In the genomic region with DNA sequence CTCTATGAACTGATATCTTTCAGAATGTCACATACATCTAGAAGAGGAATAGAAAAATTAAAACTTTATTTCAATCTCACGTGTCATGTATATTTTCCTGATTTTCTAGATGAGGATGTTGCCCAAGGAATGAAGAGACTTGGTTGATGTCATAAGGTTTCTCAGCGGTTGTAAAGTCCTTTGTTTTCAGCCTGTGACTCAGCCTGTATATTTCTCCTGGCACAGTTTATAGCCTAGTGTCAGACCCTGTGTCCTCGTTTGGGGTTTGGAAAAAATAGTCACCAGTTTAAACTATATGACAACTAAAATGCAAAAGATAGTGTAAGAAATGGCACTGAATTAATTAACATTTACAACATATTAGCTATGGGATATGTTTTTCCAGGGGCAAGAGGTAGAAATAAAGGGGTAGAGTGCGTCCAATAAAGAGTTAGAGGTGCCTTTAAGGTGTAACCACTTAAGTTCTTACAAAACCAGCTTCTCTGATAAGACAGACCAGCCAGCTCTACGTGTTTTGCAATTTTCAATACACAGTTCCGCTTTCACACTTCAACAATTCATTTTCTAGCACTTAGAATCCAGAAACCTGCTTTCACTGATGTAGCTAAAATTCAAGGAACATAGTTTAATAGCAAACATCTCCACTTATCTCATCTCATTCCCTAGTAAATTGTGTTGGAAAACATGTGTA, we compare ENCODE assay signal across 12 cellular contexts.
DNase-seq lines count a peak whose midpoint lies in the region; ATAC-seq and TF ChIP-seq lines count a peak whose summit lies in the region.
"Had no signal": no experiment of that assay in that cellular context is flagged by ENCODE, and none has a peak within 500 bp of the region (broad histone marks: within the 10 kb centered on the region; RNA-seq: fewer than 3 reads in every experiment).

No MANE protein-coding gene starts in this region.

- H3K4me1 Mint-ChIP-seq in activated CD8-positive, alpha-beta T cell treated with anti-CD3 and anti-CD28 coated beads for 36 hours (ENCODE audit: low read depth), result no peaks in the 10 kb centered on the region
- H3K4me1 Mint-ChIP-seq: B cell had no signal

- H3K27ac ChIP-seq in foreskin keratinocyte, result no peak overlapping the region

- intact Hi-C loops in activated CD8-positive, alpha-beta T cell treated with anti-CD3 and anti-CD28 coated beads for 36 hours (cut with micrococcal nuclease), result no loop called here

- peak; percentile 62 for DNase-seq in HS-5 (ENCODE audit: low read depth)
- peak; percentile 75 for DNase-seq in SKM-1 (lab: John Stamatoyannopoulos, UW; ENCODE audit: unreplicated experiment)
- DNase-seq in foreskin keratinocyte, result peak; percentile 17 to 54
- DNase-seq in activated CD8-positive, alpha-beta T cell treated with anti-CD3 and anti-CD28 coated beads for 36 hours, result no peak
- DNase-seq in activated CD4-positive, alpha-beta T cell treated with anti-CD3 and anti-CD28 coated beads for 48 hours, result no peak
- no peak for DNase-seq in activated CD4-positive, alpha-beta T cell treated with anti-CD3 and anti-CD28 coated beads, Interleukin-2, amount 50 U/mL, for 48 hours
- no peak for DNase-seq in T-helper 2 cell
- DNase-seq: activated CD8-positive, alpha-beta memory T cell treated with anti-CD3 and anti-CD28 coated beads, Interleukin-2, amount 50 U/mL, for 48 hours; NCI-H510A treated with DMSO at 0.1 percent for 48 hours had no signal

- CTCF ChIA-PET in activated CD8-positive, alpha-beta T cell treated with anti-CD3 and anti-CD28 coated beads for 36 hours (lab: Charles Lee), result no interaction called here

- POLR2A ChIA-PET in activated CD8-positive, alpha-beta T cell treated with anti-CD3 and anti-CD28 coated beads for 36 hours (lab: Charles Lee), result no interaction called here

- H3K36me3 Mint-ChIP-seq in activated CD8-positive, alpha-beta T cell treated with anti-CD3 and anti-CD28 coated beads for 36 hours (ENCODE audit: low read depth), result no peaks in the 10 kb centered on the region

- TF ChIP-seq CTCF in foreskin keratinocyte (conservative IDR thresholded peaks at IDR 0.05), result no peak
- no peak for TF ChIP-seq CTCF in activated CD8-positive, alpha-beta T cell treated with anti-CD3 and anti-CD28 coated beads for 36 hours (IDR thresholded peaks at IDR 0.05)

- no peak overlapping the region for H3K4me3 Mint-ChIP-seq in activated CD8-positive, alpha-beta T cell treated with anti-CD3 and anti-CD28 coated beads for 36 hours
- H3K4me3 Mint-ChIP-seq: B cell; natural killer cell treated with Interleukin-12 subunit alpha and Interleukin-12 subunit beta and Interleukin-15 and Interleukin-18, amount 100 ng/mL, for 72 hours had no signal

- no peak overlapping the region for H3K27ac Mint-ChIP-seq in activated CD8-positive, alpha-beta T cell treated with anti-CD3 and anti-CD28 coated beads for 36 hours
- H3K27ac Mint-ChIP-seq: B cell; natural killer cell treated with Interleukin-12 subunit alpha and Interleukin-12 subunit beta and Interleukin-15 and Interleukin-18, amount 100 ng/mL, for 72 hours had no signal

- no peaks in the 10 kb centered on the region for H3K4me1 ChIP-seq in foreskin keratinocyte

- H3K27me3 ChIP-seq in foreskin keratinocyte, result no peaks in the 10 kb centered on the region

- H3K27me3 Mint-ChIP-seq in activated CD8-positive, alpha-beta T cell treated with anti-CD3 and anti-CD28 coated beads for 36 hours, result no peaks in the 10 kb centered on the region
- H3K27me3 Mint-ChIP-seq: B cell; natural killer cell treated with Interleukin-12 subunit alpha and Interleukin-12 subunit beta and Interleukin-15 and Interleukin-18, amount 100 ng/mL, for 72 hours had no signal

- peaks cover 3% of the 10 kb centered on the region for H3K9me3 Mint-ChIP-seq in activated CD8-positive, alpha-beta T cell treated with anti-CD3 and anti-CD28 coated beads for 36 hours

- peak; percentile 56 for ATAC-seq in GM18519 (IDR thresholded peaks at IDR 0.05; ENCODE audit: low FRiP score, unreplicated experiment)
- peak; percentile 86 for ATAC-seq in foreskin keratinocyte
- ATAC-seq in activated CD8-positive, alpha-beta T cell treated with anti-CD3 and anti-CD28 coated beads for 36 hours, result no peak
- ATAC-seq: natural killer cell treated with Interleukin-12 subunit alpha and Interleukin-12 subunit beta and Interleukin-15 and Interleukin-18, amount 100 ng/mL, for 72 hours had no signal

Comparison
In these comparisons a context has a peak if more than half of its experiments do, and no peak if none do; other contexts are left out.
1. DNase-seq: peak in HS-5 (single experiment), SKM-1 (single experiment) and foreskin keratinocyte (2 of 2); none in activated CD8-positive, alpha-beta T cell treated with anti-CD3 and anti-CD28 coated beads for 36 hours (single experiment), activated CD4-positive, alpha-beta T cell treated with anti-CD3 and anti-CD28 coated beads for 48 hours (single experiment), activated CD4-positive, alpha-beta T cell treated with anti-CD3 and anti-CD28 coated beads, Interleukin-2, amount 50 U/mL, for 48 hours (0 of 2) and T-helper 2 cell (0 of 5).